ENCODE assay signal across 1 cellular context in genomic region chrX:75155830-75156525, GRCh38.
A peak's percentile ranks its signal among the peaks of the same experiment; 100 is the strongest.
TF ChIP-seq lines count a peak whose summit lies in the region.

Gene ABCB7, minus strand, starts transcription at chrX:75156283. Its CDS starts 11 bp downstream, at chrX:75156272.

TF ChIP-seq in HepG2, 621 proteins besides CTCF, POLR2A, EP300 and RAD21 (continued from another document and continues in another):
- no peak for TF ChIP-seq CREB1 (IDR thresholded peaks at IDR 0.05)
- no peak for TF ChIP-seq CREB1 (CRISPR knock-in tag; IDR thresholded peaks at IDR 0.05)
- TF ChIP-seq LCORL (IDR thresholded peaks at IDR 0.05) = no peak
- TF ChIP-seq LCORL (CRISPR knock-in tag; IDR thresholded peaks at IDR 0.05) = no peak
- TF ChIP-seq ZNF777 (CRISPR knock-in tag; IDR thresholded peaks at IDR 0.05) = no peak
- no peak for TF ChIP-seq SP5 (CRISPR knock-in tag; IDR thresholded peaks at IDR 0.05; ENCODE audit: borderline replicate concordance, low read depth)
- no peak for TF ChIP-seq ZNF878 (CRISPR knock-in tag; IDR thresholded peaks at IDR 0.05)
- 0 out of 2 replicates have a peak, but pooled peaks have one; percentile 31 for TF ChIP-seq ZNF124 (CRISPR knock-in tag; IDR thresholded peaks at IDR 0.05)
- no peak for TF ChIP-seq BHLHE40 (IDR thresholded peaks at IDR 0.05; ENCODE audit: low read length)
- peak; percentile 68; the same call in 1 of the 2 replicates for TF ChIP-seq PHF20 (CRISPR knock-in tag; IDR thresholded peaks at IDR 0.05)
- no peak; the same call in 1 of the 2 replicates for TF ChIP-seq ARNT2 (CRISPR knock-in tag; IDR thresholded peaks at IDR 0.05; ENCODE audit: low read depth)
- no peak for TF ChIP-seq ZSCAN21 (CRISPR knock-in tag; IDR thresholded peaks at IDR 0.05; ENCODE audit: borderline replicate concordance)
- TF ChIP-seq MAX (IDR thresholded peaks at IDR 0.05) = peak; percentile 10; the same call in 1 of the 2 replicates
- peak; percentile 72; the same call in 1 of the 2 replicates for TF ChIP-seq KDM2A (CRISPR knock-in tag; IDR thresholded peaks at IDR 0.05; ENCODE audit: borderline replicate concordance, low read depth)
- TF ChIP-seq SALL1 (CRISPR knock-in tag; IDR thresholded peaks at IDR 0.05) = peak; percentile 56
- no peak; the same call in 1 of the 2 replicates for TF ChIP-seq ETV5 (CRISPR knock-in tag; IDR thresholded peaks at IDR 0.05; ENCODE audit: borderline replicate concordance)
- TF ChIP-seq PCBP2 (optimal IDR thresholded peaks at IDR 0.05; ENCODE audit: low read depth, low read length, poor library complexity, severe bottlenecking) = no peak
- TF ChIP-seq PBX2 (CRISPR knock-in tag; IDR thresholded peaks at IDR 0.05) = no peak
- TF ChIP-seq ETV6 (CRISPR knock-in tag; conservative IDR thresholded peaks at IDR 0.05) = no peak
- TF ChIP-seq FOXP1 (IDR thresholded peaks at IDR 0.05) = no peak
- TF ChIP-seq FOXP1 (CRISPR knock-in tag; IDR thresholded peaks at IDR 0.05) = no peak
- no peak for TF ChIP-seq PLRG1 (conservative IDR thresholded peaks at IDR 0.05)
- no peak for TF ChIP-seq ZSCAN20 (CRISPR knock-in tag; IDR thresholded peaks at IDR 0.05; ENCODE audit: borderline replicate concordance)
- TF ChIP-seq TBX3 (IDR thresholded peaks at IDR 0.05; ENCODE audit: borderline replicate concordance) = no peak
- TF ChIP-seq PLSCR1 (CRISPR knock-in tag; IDR thresholded peaks at IDR 0.05; ENCODE audit: borderline replicate concordance) = no peak
- TF ChIP-seq ZFP62 (CRISPR knock-in tag; IDR thresholded peaks at IDR 0.05) = no peak
- no peak for TF ChIP-seq GFI1 (CRISPR knock-in tag; IDR thresholded peaks at IDR 0.05; ENCODE audit: borderline replicate concordance)
- no peak for TF ChIP-seq TEF (CRISPR knock-in tag; IDR thresholded peaks at IDR 0.05)
- peak; percentile 90 for TF ChIP-seq KMT2B (CRISPR knock-in tag; IDR thresholded peaks at IDR 0.05)
- no peak for TF ChIP-seq ZNF564 (CRISPR knock-in tag; IDR thresholded peaks at IDR 0.05)
- no peak for TF ChIP-seq ZNF180 (CRISPR knock-in tag; IDR thresholded peaks at IDR 0.05; ENCODE audit: borderline replicate concordance, low read depth)
- no peak for TF ChIP-seq ZMAT3 (CRISPR knock-in tag; conservative IDR thresholded peaks at IDR 0.05)
- peak; percentile 35 for TF ChIP-seq HNRNPLL (IDR thresholded peaks at IDR 0.05; ENCODE audit: low read depth, low read length, poor library complexity, severe bottlenecking)
- TF ChIP-seq ASH2L (IDR thresholded peaks at IDR 0.05; ENCODE audit: insufficient read length, low read depth, low read length) = peak; percentile 73
- no peak for TF ChIP-seq ZNF607 (CRISPR knock-in tag; IDR thresholded peaks at IDR 0.05; ENCODE audit: borderline replicate concordance)
- TF ChIP-seq YY1 (IDR thresholded peaks at IDR 0.05; ENCODE audit: insufficient read depth, insufficient replicate concordance, low read depth, low read length) = peak; percentile 91
- no peak for TF ChIP-seq SRSF9 (IDR thresholded peaks at IDR 0.05; ENCODE audit: borderline replicate concordance, insufficient read depth, low read depth, low read length, poor library complexity, severe bottlenecking)
- TF ChIP-seq HES4 (CRISPR knock-in tag; IDR thresholded peaks at IDR 0.05; ENCODE audit: borderline replicate concordance) = no peak
- no peak for TF ChIP-seq TRIM24 (CRISPR knock-in tag; IDR thresholded peaks at IDR 0.05)
- no peak for TF ChIP-seq MYNN (CRISPR knock-in tag; IDR thresholded peaks at IDR 0.05; ENCODE audit: low read depth)
- TF ChIP-seq SMC3 (IDR thresholded peaks at IDR 0.05; ENCODE audit: low read length) = no peak
- TF ChIP-seq RBAK (CRISPR knock-in tag; IDR thresholded peaks at IDR 0.05) = no peak
- TF ChIP-seq NCOA1 (CRISPR knock-in tag; IDR thresholded peaks at IDR 0.05) = no peak
- TF ChIP-seq KMT2A (CRISPR knock-in tag; IDR thresholded peaks at IDR 0.05) = no peak
- TF ChIP-seq IKZF4 (CRISPR knock-in tag; IDR thresholded peaks at IDR 0.05; ENCODE audit: borderline replicate concordance, low read depth, not compliant biosample characterization) = no peak
- no peak for TF ChIP-seq ZBTB20 (CRISPR knock-in tag; IDR thresholded peaks at IDR 0.05; ENCODE audit: borderline replicate concordance, low read depth)
- peak; percentile 60; the same call in 1 of the 2 replicates for TF ChIP-seq ARID4A (CRISPR knock-in tag; IDR thresholded peaks at IDR 0.05; ENCODE audit: borderline replicate concordance)
- TF ChIP-seq ZUFSP (CRISPR knock-in tag; IDR thresholded peaks at IDR 0.05; ENCODE audit: borderline replicate concordance) = no peak
- TF ChIP-seq BRCA1 (CRISPR knock-in tag; IDR thresholded peaks at IDR 0.05) = no peak
- no peak for TF ChIP-seq MIXL1 (CRISPR knock-in tag; IDR thresholded peaks at IDR 0.05)
- TF ChIP-seq ZKSCAN1 (IDR thresholded peaks at IDR 0.05; ENCODE audit: low read length) = no peak
- TF ChIP-seq ZSCAN22 (CRISPR knock-in tag; IDR thresholded peaks at IDR 0.05) = no peak
- no peak for TF ChIP-seq AKNA (CRISPR knock-in tag; IDR thresholded peaks at IDR 0.05; ENCODE audit: borderline replicate concordance)
- no peak for TF ChIP-seq KDM4B (CRISPR knock-in tag; IDR thresholded peaks at IDR 0.05)
- no peak for TF ChIP-seq RNF219 (CRISPR knock-in tag; IDR thresholded peaks at IDR 0.05)
- no peak for TF ChIP-seq HOXD1 (CRISPR knock-in tag; IDR thresholded peaks at IDR 0.05)
- TF ChIP-seq ATF4 (CRISPR knock-in tag; IDR thresholded peaks at IDR 0.05) = 0 out of 4 replicates have a peak, but pooled peaks of 1 of the 2 experiments have one; percentile 25
- peak; percentile 80 for TF ChIP-seq GABPB1 (CRISPR knock-in tag; IDR thresholded peaks at IDR 0.05)
